Comparison of ENCODE assay signal across 21 cellular contexts in genomic region chr7:96021533-96021932, GRCh38.
A peak's percentile ranks its signal among the peaks of the same experiment; 100 is the strongest.
DNase-seq lines count a peak whose midpoint lies in the region; ATAC-seq and TF ChIP-seq lines count a peak whose summit lies in the region.
"Had no signal": no experiment of that assay in that cellular context is flagged by ENCODE, and none has a peak within 500 bp of the region (broad histone marks: within the 10 kb centered on the region; RNA-seq: fewer than 3 reads in every experiment).

No MANE protein-coding gene starts in this region.

- H3K36me3 ChIP-seq in mammary epithelial cell (ENCODE audit: insufficient read depth, low read length): no peaks in the 10 kb centered on the region
- no peaks in the 10 kb centered on the region for H3K36me3 ChIP-seq in breast epithelium

- TF ChIP-seq POLR2A in breast epithelium (IDR thresholded peaks at IDR 0.05): no peak

- no peak overlapping the region for H3K27ac Mint-ChIP-seq in stimulated activated effector memory CD8-positive, alpha-beta T cell treated with anti-CD3 and anti-CD28 coated beads, Interleukin-12 subunit alpha, Interleukin-12 subunit beta, amount 100 ng/mL, for 72 hours
- H3K27ac Mint-ChIP-seq: CD8-positive, alpha-beta T cell; H9; IgD-negative memory B cell; T-cell had no signal

- H3K4me3 Mint-ChIP-seq in stimulated activated effector memory CD8-positive, alpha-beta T cell treated with anti-CD3 and anti-CD28 coated beads, Interleukin-12 subunit alpha, Interleukin-12 subunit beta, amount 100 ng/mL, for 72 hours: no peak overlapping the region
- H3K4me3 Mint-ChIP-seq: CD8-positive, alpha-beta T cell; H9; T-cell had no signal

- H3K4me2 ChIP-seq in mammary epithelial cell (ENCODE audit: insufficient read depth, low read depth, low read length): no peak overlapping the region

- H3K4me1 Mint-ChIP-seq in stimulated activated effector memory CD8-positive, alpha-beta T cell treated with anti-CD3 and anti-CD28 coated beads, Interleukin-12 subunit alpha, Interleukin-12 subunit beta, amount 100 ng/mL, for 72 hours: no peaks in the 10 kb centered on the region
- H3K4me1 Mint-ChIP-seq: H9, IgD-negative memory B cell, T-cell had no signal

- ATAC-seq in HG03280 (IDR thresholded peaks at IDR 0.05; ENCODE audit: unreplicated experiment) (no peak), GM19397 (IDR thresholded peaks at IDR 0.05; ENCODE audit: unreplicated experiment) (no peak)
- ATAC-seq in stimulated activated effector memory CD8-positive, alpha-beta T cell treated with anti-CD3 and anti-CD28 coated beads, Interleukin-12 subunit alpha, Interleukin-12 subunit beta, amount 100 ng/mL, for 72 hours: no peak
- ATAC-seq: CD8-positive, alpha-beta T cell; SK-N-SH treated with all-trans-retinoic acid at 6 μM for 48 hours; T-cell had no signal

- TF ChIP-seq CTCF in mammary epithelial cell (conservative IDR thresholded peaks at IDR 0.05 in 1 of 2, IDR thresholded peaks at IDR 0.05 in 1 of 2; ENCODE audit: extremely low read depth in 1 of 2, insufficient read depth in 1 of 2, low read depth in 1 of 2, low read length in 2 of 2) (no peak), breast epithelium (IDR thresholded peaks at IDR 0.05) (no peak)

- H3K4me3 ChIP-seq in mammary epithelial cell (replicated peaks in 1 of 3; ENCODE audit: insufficient read depth in 1 of 3, low read depth in 2 of 3, low read length in 3 of 3): no peak overlapping the region
- H3K4me3 ChIP-seq in breast epithelium: no peak overlapping the region

- H3K27ac ChIP-seq in mammary epithelial cell (ENCODE audit: insufficient read depth, low read depth, low read length) (no peak overlapping the region), breast epithelium (no peak overlapping the region)
- H3K27ac ChIP-seq: 22Rv1 had no signal

- H3K9me3 ChIP-seq in mammary epithelial cell (replicated peaks; ENCODE audit: insufficient read depth, low read length) (no peaks in the 10 kb centered on the region), breast epithelium (no peaks in the 10 kb centered on the region)

- H2AFZ ChIP-seq in mammary epithelial cell (ENCODE audit: low read depth, low read length): no peak overlapping the region

- H3K79me2 ChIP-seq in mammary epithelial cell (ENCODE audit: insufficient read depth, low read length): no peaks in the 10 kb centered on the region

- peaks cover 3% of the 10 kb centered on the region for H3K9me3 Mint-ChIP-seq in stimulated activated effector memory CD8-positive, alpha-beta T cell treated with anti-CD3 and anti-CD28 coated beads, Interleukin-12 subunit alpha, Interleukin-12 subunit beta, amount 100 ng/mL, for 72 hours
- H3K9me3 Mint-ChIP-seq: CD8-positive, alpha-beta T cell; IgD-negative memory B cell; T-cell had no signal

- DNase-seq in mammary epithelial cell (peak; percentile 55), breast epithelium (ENCODE audit: low spot score in 2 of 2) (no peak), RPMI7951 (ENCODE audit: low read depth) (peak; percentile 24), fibroblast of peridontal ligament (ENCODE audit: extremely low read depth) (peak; percentile 24), NCI-H187 treated with DMSO at 0.1 percent for 48 hours (lab: John Stamatoyannopoulos, UW) (no peak)
- DNase-seq in stimulated activated effector memory CD8-positive, alpha-beta T cell treated with anti-CD3 and anti-CD28 coated beads, Interleukin-12 subunit alpha, Interleukin-12 subunit beta, amount 100 ng/mL, for 72 hours (ENCODE audit: low spot score in 2 of 2): no peak
- DNase-seq: ACHN; AML-193; C1 segment of cervical spinal cord; CD8-positive, alpha-beta T cell; GDM1; H9; NCI-H1417; NCI-H1694 treated with DMSO at 0.1 percent for 48 hours; NCI-H2107; T-cell had no signal

- no peaks in the 10 kb centered on the region for H3K27me3 ChIP-seq in mammary epithelial cell (ENCODE audit: insufficient read depth, low read length)
- H3K27me3 ChIP-seq in breast epithelium: no peaks in the 10 kb centered on the region

- H3K36me3 Mint-ChIP-seq in stimulated activated effector memory CD8-positive, alpha-beta T cell treated with anti-CD3 and anti-CD28 coated beads, Interleukin-12 subunit alpha, Interleukin-12 subunit beta, amount 100 ng/mL, for 72 hours: no peaks in the 10 kb centered on the region
- H3K36me3 Mint-ChIP-seq: CD8-positive, alpha-beta T cell; IgD-negative memory B cell; T-cell had no signal

- H3K9ac ChIP-seq in mammary epithelial cell (ENCODE audit: insufficient read depth, low read length): no peak overlapping the region

- H3K4me1 ChIP-seq in mammary epithelial cell (ENCODE audit: insufficient read depth, low read length) (no peaks in the 10 kb centered on the region), breast epithelium (no peaks in the 10 kb centered on the region)

- CTCF ChIA-PET in mammary epithelial cell (lab: Charles Lee; ENCODE audit: low non-redundant PET): no interaction called here

- dilution Hi-C loops in mammary epithelial cell (cut with HindIII; ENCODE audit: low sequenced_read_pairs): no loop called here

- 55% methylated on average over 3 of the region's 3 CpGs for WGBS in mammary epithelial cell (ENCODE audit: low coverage, missing lambda C conversion rate)

- BruUV-seq in mammary epithelial cell (replicated peaks; lab: Mats Ljungman, UMichigan): no TSS peak

- in situ Hi-C loops in mammary epithelial cell (cut with MboI; ENCODE audit: low sequenced_read_pairs in 2 of 2): no loop called here

- H4K20me1 ChIP-seq in mammary epithelial cell (ENCODE audit: insufficient read depth, low read length): no peaks in the 10 kb centered on the region

- intact Hi-C loops in mammary epithelial cell (cut with micrococcal nuclease) (no loop called here), breast epithelium (cut with DNase I; ENCODE audit: low total_unique reads) (no loop called here)

Comparison
In these comparisons a context has a peak if more than half of its experiments do, and no peak if none do; other contexts are left out.
1. DNase-seq: peak in mammary epithelial cell (single experiment), RPMI7951 (single experiment) and fibroblast of peridontal ligament (single experiment); none in breast epithelium (0 of 2), NCI-H187 treated with DMSO at 0.1 percent for 48 hours (single experiment) and stimulated activated effector memory CD8-positive, alpha-beta T cell treated with anti-CD3 and anti-CD28 coated beads, Interleukin-12 subunit alpha, Interleukin-12 subunit beta, amount 100 ng/mL, for 72 hours (0 of 2).